In the genomic region with DNA sequence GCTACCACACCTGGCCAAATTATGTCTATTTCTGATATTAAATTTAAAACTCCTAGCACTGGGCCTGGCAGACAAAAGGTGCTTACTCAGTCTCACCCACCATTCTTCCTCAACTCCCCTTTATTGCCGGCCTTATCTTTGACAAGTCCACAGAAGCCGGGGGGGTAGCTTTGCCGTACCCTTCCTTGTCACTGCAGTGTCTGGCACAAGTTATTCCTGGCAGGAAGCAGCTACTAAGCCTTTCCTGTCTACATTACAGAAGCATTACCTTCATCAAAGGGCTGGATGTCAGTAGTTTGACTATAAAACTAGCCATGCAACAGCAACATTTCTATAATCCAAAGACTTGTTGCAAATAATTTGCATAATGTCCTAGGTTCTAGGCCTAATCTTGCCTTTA, we compare ENCODE assay signal across 21 cellular contexts.
"Had no signal": no experiment of that assay in that cellular context is flagged by ENCODE, and none has a peak within 500 bp of the region (broad histone marks: within the 10 kb centered on the region; RNA-seq: fewer than 3 reads in every experiment).

No MANE protein-coding gene starts in this region.

- H3K36me3 Mint-ChIP-seq: immature natural killer cell had no signal

- ATAC-seq: gastroesophageal sphincter; pancreas; right lobe of liver; stimulated activated naive B cell treated with anti-CD40 and anti-IgM and Interleukin-4, amounts not matched to agents 10 μg/mL and 1 μg/mL and 100 μg/mL, for 72 hours; stimulated activated naive CD8-positive, alpha-beta T cell treated with anti-CD3 and anti-CD28 coated beads, Interleukin-15, amount 100 ng/mL, for 72 hours; upper lobe of right lung had no signal

- H3K27ac ChIP-seq: coronary artery, dorsolateral prefrontal cortex, esophagus squamous epithelium, gastroesophageal sphincter, pancreas, prostate gland, right lobe of liver, testis, tibial nerve, upper lobe of right lung, vagina had no signal

- H3K4me1 Mint-ChIP-seq: immature natural killer cell; stimulated activated naive CD8-positive, alpha-beta T cell treated with anti-CD3 and anti-CD28 coated beads, Interleukin-15, amount 100 ng/mL, for 72 hours had no signal

- H3K27me3 Mint-ChIP-seq: stimulated activated naive B cell treated with anti-CD40 and anti-IgM and Interleukin-4, amounts not matched to agents 10 μg/mL and 1 μg/mL and 100 μg/mL, for 72 hours had no signal

- H3K36me3 ChIP-seq: prostate gland, right lobe of liver had no signal

- H3K27ac Mint-ChIP-seq: immature natural killer cell; nephron; stimulated activated naive CD8-positive, alpha-beta T cell treated with anti-CD3 and anti-CD28 coated beads, Interleukin-15, amount 100 ng/mL, for 72 hours had no signal

- H3K27me3 ChIP-seq: esophagus squamous epithelium, gastroesophageal sphincter, pancreas, right lobe of liver, testis, tibial nerve, upper lobe of right lung, vagina had no signal

- DNase-seq: dorsolateral prefrontal cortex; effector memory CD4-positive, alpha-beta T cell; esophagus squamous epithelium; foreskin fibroblast; glutamatergic neuron; immature natural killer cell; midbrain; occipital lobe; pancreas; right lobe of liver; stimulated activated CD4-positive, alpha-beta T cell treated with anti-CD3 and anti-CD28 coated beads, Interleukin-4, amount 100 ng/mL, for 1 hour; stimulated activated naive B cell treated with anti-CD40 and anti-IgM and Interleukin-4, amounts not matched to agents 10 μg/mL and 1 μg/mL and 100 μg/mL, for 72 hours; stimulated activated naive CD8-positive, alpha-beta T cell treated with anti-CD3 and anti-CD28 coated beads, Interleukin-15, amount 100 ng/mL, for 72 hours; testis; upper lobe of right lung had no signal

- H3K4me1 ChIP-seq: esophagus squamous epithelium, gastroesophageal sphincter, pancreas, prostate gland, right lobe of liver, testis, tibial nerve, upper lobe of right lung, vagina had no signal

- H3K9me3 Mint-ChIP-seq: immature natural killer cell; nephron; stimulated activated naive CD8-positive, alpha-beta T cell treated with anti-CD3 and anti-CD28 coated beads, Interleukin-15, amount 100 ng/mL, for 72 hours had no signal

- H3K4me3 ChIP-seq: coronary artery, dorsolateral prefrontal cortex, esophagus squamous epithelium, gastroesophageal sphincter, pancreas, prostate gland, right lobe of liver, testis, tibial nerve, upper lobe of right lung, vagina had no signal

- H3K9me3 ChIP-seq: esophagus squamous epithelium, gastroesophageal sphincter, pancreas, prostate gland, right lobe of liver, testis, tibial nerve, upper lobe of right lung, vagina had no signal

- H3K4me3 Mint-ChIP-seq: immature natural killer cell; nephron; stimulated activated naive B cell treated with anti-CD40 and anti-IgM and Interleukin-4, amounts not matched to agents 10 μg/mL and 1 μg/mL and 100 μg/mL, for 72 hours; stimulated activated naive CD8-positive, alpha-beta T cell treated with anti-CD3 and anti-CD28 coated beads, Interleukin-15, amount 100 ng/mL, for 72 hours had no signal
